ENCODE assay signal across 9 cellular contexts in the genomic region with DNA sequence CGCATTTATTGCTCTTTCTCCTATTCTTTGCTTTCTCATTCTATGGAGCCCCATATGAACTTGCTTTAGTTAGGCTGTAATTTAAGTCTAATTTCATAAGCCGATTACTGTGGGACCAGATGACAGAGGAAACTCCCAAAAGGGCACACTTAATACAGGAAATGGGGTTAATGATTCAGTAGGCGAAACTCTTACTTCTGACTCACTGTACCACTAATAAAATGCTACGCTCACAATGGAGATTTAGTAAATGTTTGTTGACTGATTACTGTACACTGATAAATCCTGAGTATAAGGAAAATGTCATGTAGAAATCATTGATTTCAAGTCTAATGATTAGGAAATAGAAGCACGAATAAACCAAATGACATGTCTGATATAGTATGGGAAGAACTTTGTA.
A peak's percentile ranks its signal among the peaks of the same experiment; 100 is the strongest.
DNase-seq lines count a peak whose midpoint lies in the region; ATAC-seq and TF ChIP-seq lines count a peak whose summit lies in the region.
"Had no signal": no experiment of that assay in that cellular context is flagged by ENCODE, and none has a peak within 500 bp of the region (broad histone marks: within the 10 kb centered on the region; RNA-seq: fewer than 3 reads in every experiment).

No MANE protein-coding gene starts in this region.

- H2AFZ ChIP-seq in IMR-90 (replicated peaks; ENCODE audit: low read length, poor library complexity), result no peak overlapping the region

- no peak for TF ChIP-seq POLR2A in IMR-90 (IDR thresholded peaks at IDR 0.05; ENCODE audit: low read depth, low read length)

- H3K23ac ChIP-seq in IMR-90 (ENCODE audit: low read depth, low read length), result no peak overlapping the region

- no peak overlapping the region for H3K27ac ChIP-seq in IMR-90 (ENCODE audit: insufficient read depth, low read length)
- no peak overlapping the region for H3K27ac ChIP-seq in tibial artery
- H3K27ac ChIP-seq: VCaP had no signal

- H3K4me1 ChIP-seq in IMR-90 (ENCODE audit: control insufficient read depth, insufficient read depth, low read length), result no peaks in the 10 kb centered on the region
- H3K4me1 ChIP-seq in tibial artery, result no peaks in the 10 kb centered on the region

- H2BK15ac ChIP-seq in IMR-90 (ENCODE audit: low read depth, low read length), result no peak overlapping the region

- H3K14ac ChIP-seq in IMR-90 (replicated peaks; ENCODE audit: low read depth, low read length), result no peak overlapping the region

- DNase-seq in GM04503 (ENCODE audit: low read depth) (peak; percentile 31), IMR-90 (peak; percentile 65), glomerular endothelial cell (ENCODE audit: extremely low read depth, low read depth, low spot score) (peak; percentile 44), tibial artery (no peak), ureter (ENCODE audit: low spot score) (no peak), pons (ENCODE audit: low spot score) (no peak)
- no peak for DNase-seq in activated CD4-positive, alpha-beta T cell treated with anti-CD3 and anti-CD28 coated beads, Interleukin-2, amount 50 U/mL, for 1 hour

- H3K9me3 ChIP-seq in IMR-90 (ENCODE audit: control insufficient read depth, insufficient read depth, low read length), result no peaks in the 10 kb centered on the region
- no peaks in the 10 kb centered on the region for H3K9me3 ChIP-seq in tibial artery

- POLR2A ChIA-PET in IMR-90 (lab: Charles Lee; ENCODE audit: unreplicated experiment), result no interaction called here

- dilution Hi-C loops in IMR-90 (cut with HindIII; ENCODE audit: low sequenced_read_pairs, unreplicated experiment), result no loop called here

- no peak overlapping the region for H2AK9ac ChIP-seq in IMR-90 (replicated peaks; ENCODE audit: low read depth, low read length, poor library complexity)

- no peak overlapping the region for H4K91ac ChIP-seq in IMR-90 (ENCODE audit: insufficient read depth, low read depth, low read length)

- no peak overlapping the region for H2BK5ac ChIP-seq in IMR-90 (ENCODE audit: low read depth, low read length, poor library complexity, severe bottlenecking)

- CTCF ChIA-PET in IMR-90 (lab: Yijun Ruan, JAX), result no interaction called here

- no peak overlapping the region for H3K4ac ChIP-seq in IMR-90 (ENCODE audit: low read depth, low read length)

- H3K36me3 ChIP-seq in IMR-90 (ENCODE audit: control insufficient read depth, insufficient read depth, low read length), result no peaks in the 10 kb centered on the region
- no peaks in the 10 kb centered on the region for H3K36me3 ChIP-seq in tibial artery

- H4K5ac ChIP-seq in IMR-90 (ENCODE audit: low read depth, low read length), result no peak overlapping the region

- no CpG with 5 or more reads among the region's 5 CpGs for WGBS in IMR-90 (ENCODE audit: extremely low coverage in 2 of 2, insufficient read length in 1 of 2), 2 experiments

- H3K27me3 ChIP-seq in IMR-90 (ENCODE audit: control insufficient read depth, insufficient read depth, low read length) (no peaks in the 10 kb centered on the region), tibial artery (no peaks in the 10 kb centered on the region)

- no peak overlapping the region for H3K18ac ChIP-seq in IMR-90 (ENCODE audit: low read depth, low read length)

- BruUV-seq in IMR-90 (replicated peaks; lab: Mats Ljungman, UMichigan), result no TSS peak

- no peak for TF ChIP-seq RAD21 in IMR-90 (IDR thresholded peaks at IDR 0.05; ENCODE audit: low read length)

- in situ Hi-C loops in IMR-90 (cut with MboI; ENCODE audit: low sequenced_read_pairs), result no loop called here

- intact Hi-C loops in IMR-90 (cut with micrococcal nuclease) (loop anchor here (10.0 kb wide), 1 partner anchor 280 kb away; a partner anchor contains a TSS), tibial artery (cut with DNase I; ENCODE audit: low total_unique reads) (no loop called here)

- no peaks in the 10 kb centered on the region for H4K20me1 ChIP-seq in IMR-90 (ENCODE audit: insufficient read depth, low read length)

- no peak overlapping the region for H4K8ac ChIP-seq in IMR-90 (ENCODE audit: low read depth in 2 of 2, low read length in 2 of 2)

- no peak for TF ChIP-seq CTCF in IMR-90 (conservative IDR thresholded peaks at IDR 0.05; ENCODE audit: low read depth, low read length)
- TF ChIP-seq CTCF in tibial artery (IDR thresholded peaks at IDR 0.05), result no peak

- no peak overlapping the region for H2AK5ac ChIP-seq in IMR-90 (ENCODE audit: low read depth, low read length)

- no peak overlapping the region for H2BK120ac ChIP-seq in IMR-90 (ENCODE audit: low read depth, low read length)

- no peak overlapping the region for H3K9ac ChIP-seq in IMR-90 (ENCODE audit: low read depth, low read length)

- H3K79me1 ChIP-seq in IMR-90 (ENCODE audit: low read depth in 1 of 2, low read length in 2 of 2), result no peaks in the 10 kb centered on the region

- ATAC-seq in GM21737 (IDR thresholded peaks at IDR 0.05; ENCODE audit: unreplicated experiment) (peak; percentile 99), IMR-90 (ENCODE audit: low read depth) (no peak; the same call in 1 of the 2 replicates)

- H3K4me2 ChIP-seq in IMR-90 (ENCODE audit: low read depth, low read length), result no peak overlapping the region; the same call in 1 of the 2 replicates

- no peak overlapping the region for H3K56ac ChIP-seq in IMR-90 (ENCODE audit: extremely low read depth, insufficient read depth, low read length)

- H3K4me3 ChIP-seq in IMR-90 (ENCODE audit: insufficient read depth, low read depth, low read length) (no peak overlapping the region), tibial artery (no peak overlapping the region)

- no peaks in the 10 kb centered on the region; the same call in none of the 2 replicates for H3K9me1 ChIP-seq in IMR-90 (ENCODE audit: insufficient read depth, low read length)

- H2BK20ac ChIP-seq in IMR-90 (ENCODE audit: low read depth, low read length), result no peak overlapping the region

TF ChIP-seq in IMR-90, 13 proteins besides CTCF, POLR2A, EP300 and RAD21:
- no peak for TF ChIP-seq MXI1 (IDR thresholded peaks at IDR 0.05; ENCODE audit: borderline replicate concordance, low read depth, low read length)
- TF ChIP-seq CEBPB (IDR thresholded peaks at IDR 0.05; ENCODE audit: low read depth, low read length), result no peak
- TF ChIP-seq, protein P1, sequence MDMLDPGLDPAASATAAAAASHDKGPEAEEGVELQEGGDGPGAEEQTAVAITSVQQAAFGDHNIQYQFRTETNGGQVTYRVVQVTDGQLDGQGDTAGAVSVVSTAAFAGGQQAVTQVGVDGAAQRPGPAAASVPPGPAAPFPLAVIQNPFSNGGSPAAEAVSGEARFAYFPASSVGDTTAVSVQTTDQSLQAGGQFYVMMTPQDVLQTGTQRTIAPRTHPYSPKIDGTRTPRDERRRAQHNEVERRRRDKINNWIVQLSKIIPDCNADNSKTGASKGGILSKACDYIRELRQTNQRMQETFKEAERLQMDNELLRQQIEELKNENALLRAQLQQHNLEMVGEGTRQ (IDR thresholded peaks at IDR 0.05; ENCODE audit: low read depth, low read length), result no peak
- TF ChIP-seq NFE2L2 (IDR thresholded peaks at IDR 0.05; ENCODE audit: low read depth, low read length), result no peak
- no peak for TF ChIP-seq RCOR1 (IDR thresholded peaks at IDR 0.05; ENCODE audit: insufficient replicate concordance, low read length)
- TF ChIP-seq FOS (IDR thresholded peaks at IDR 0.05; ENCODE audit: low read depth, low read length), result no peak

Comparison
In these comparisons a context has a peak if more than half of its experiments do, and no peak if none do; other contexts are left out.
1. DNase-seq: peak in GM04503 (single experiment), IMR-90 (single experiment) and glomerular endothelial cell (single experiment); none in tibial artery (0 of 2), ureter (single experiment), pons (single experiment) and activated CD4-positive, alpha-beta T cell treated with anti-CD3 and anti-CD28 coated beads, Interleukin-2, amount 50 U/mL, for 1 hour (single experiment).